In the genomic region with DNA sequence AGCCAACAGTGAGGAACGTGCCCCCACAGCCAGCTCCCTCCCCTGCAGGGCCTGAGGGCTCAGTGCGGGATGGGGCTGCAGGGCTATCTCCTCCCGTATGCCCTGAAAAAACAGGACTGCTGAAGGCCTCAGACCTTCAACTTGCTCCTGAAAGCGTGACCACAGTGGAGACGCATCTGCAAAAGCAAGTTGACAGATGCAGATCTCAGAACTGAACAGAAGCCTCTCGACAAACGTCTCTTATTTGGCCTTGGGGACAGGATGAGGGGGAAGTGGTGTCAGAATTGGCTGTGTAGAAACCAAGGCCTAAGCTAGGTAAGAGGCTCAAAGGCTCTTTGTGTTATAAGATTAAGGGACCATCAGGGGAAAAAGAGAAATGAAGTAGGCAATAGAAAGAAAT, we compare ENCODE assay signal across 16 cellular contexts.
"Had no signal": no experiment of that assay in that cellular context is flagged by ENCODE, and none has a peak within 500 bp of the region (broad histone marks: within the 10 kb centered on the region; RNA-seq: fewer than 3 reads in every experiment).

No MANE protein-coding gene starts in this region.

- H3K9me3 Mint-ChIP-seq: nephron had no signal

- H3K27ac ChIP-seq: gastrocnemius medialis, left ventricle myocardium inferior, lower lobe of right lung, right atrium auricular region had no signal

- ATAC-seq: esophagus mucosa, gastrocnemius medialis, lower lobe of right lung had no signal

- H3K4me3 ChIP-seq: gastrocnemius medialis, left ventricle myocardium inferior, lower lobe of right lung, right atrium auricular region had no signal

- H3K36me3 Mint-ChIP-seq: naive B cell had no signal

- H3K4me1 ChIP-seq: gastrocnemius medialis, left ventricle myocardium inferior, lower lobe of right lung, right atrium auricular region had no signal

- H3K36me3 ChIP-seq: gastrocnemius medialis, left ventricle myocardium inferior, lower lobe of right lung, right atrium auricular region had no signal

- H3K9me3 ChIP-seq: gastrocnemius medialis, left ventricle myocardium inferior, lower lobe of right lung, right atrium auricular region had no signal

- H3K27ac Mint-ChIP-seq: naive B cell, nephron had no signal

- DNase-seq: effector memory CD4-positive, alpha-beta T cell; gastrocnemius medialis; islet precursor cell; left ventricle myocardium inferior; lower lobe of right lung; mesendoderm; naive B cell; posterior cingulate gyrus; small intestine; stimulated activated CD4-positive, alpha-beta T cell treated with anti-CD3 and anti-CD28 coated beads, Interleukin-12 subunit alpha, Interleukin-12 subunit beta, amount 100 ng/mL, for 4 hours; stimulated activated naive CD4-positive, alpha-beta T cell treated with Interleukin-2 at 50 U/mL for 16 hours; trophoblast cell had no signal

- H3K4me1 Mint-ChIP-seq: nephron had no signal

- H3K27me3 ChIP-seq: gastrocnemius medialis, right atrium auricular region had no signal

- FAIRE-seq: endometrium, small intestine had no signal

- H3K4me3 Mint-ChIP-seq: naive B cell, nephron had no signal
